In the genomic region with DNA sequence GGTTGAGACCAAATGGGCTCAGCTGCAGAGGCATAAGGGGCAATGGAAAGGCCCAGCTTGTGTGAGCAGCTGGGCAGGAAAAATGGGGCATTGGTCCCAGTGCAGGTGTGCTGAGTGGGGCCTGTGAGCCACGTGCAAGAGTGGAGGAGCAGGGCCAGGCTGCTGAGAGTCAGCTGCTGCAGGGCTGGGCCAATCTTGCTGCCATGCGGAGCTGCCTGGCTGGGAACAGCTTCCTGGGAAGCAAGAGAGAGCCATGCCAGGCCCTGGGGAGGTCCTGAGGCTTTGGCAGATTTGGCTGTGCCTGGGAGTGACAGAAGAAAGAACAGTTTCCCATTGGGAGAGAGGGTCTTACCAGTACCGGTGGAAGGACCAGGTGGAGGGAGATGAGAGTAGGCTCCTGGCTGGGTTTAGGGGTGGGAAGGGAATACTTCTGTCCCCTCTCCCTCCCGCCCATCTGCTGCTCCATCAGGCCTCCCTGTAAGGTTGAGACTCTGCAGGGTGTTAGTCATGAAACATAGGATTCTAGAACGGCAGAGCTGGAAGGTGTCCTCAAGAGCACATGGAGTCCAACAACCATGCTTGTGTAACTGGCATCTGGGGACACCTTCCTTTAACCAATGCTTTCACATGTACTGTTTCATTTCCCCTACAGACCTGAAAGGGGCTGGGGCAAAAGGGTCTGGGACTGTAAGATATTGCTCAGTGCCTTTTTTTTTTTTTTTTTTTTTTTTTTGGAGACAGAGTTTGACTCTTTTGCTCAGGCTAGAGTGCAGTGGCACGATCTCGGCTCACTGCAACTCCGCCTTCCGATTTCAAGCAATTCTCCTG, we compare ENCODE assay signal across 25 cellular contexts.
DNase-seq lines count a peak whose midpoint lies in the region; ATAC-seq and TF ChIP-seq lines count a peak whose summit lies in the region.
"Had no signal": no experiment of that assay in that cellular context is flagged by ENCODE, and none has a peak within 500 bp of the region (broad histone marks: within the 10 kb centered on the region; RNA-seq: fewer than 3 reads in every experiment).

No MANE protein-coding gene starts in this region.

- no peak overlapping the region for H3K4me3 ChIP-seq in HEK293 (ENCODE audit: low read depth, low read length)
- H3K4me3 ChIP-seq: gastrocnemius medialis, thyroid gland had no signal

- H3K27ac ChIP-seq in HEK293 (ENCODE audit: extremely low read depth, low read depth, low read length) = no peak overlapping the region
- H3K27ac ChIP-seq: gastrocnemius medialis, thyroid gland had no signal

- peak in 8 of 14 donors; percentile 10 to 72 (median 26) for DNase-seq in C1 segment of cervical spinal cord (lab: John Stamatoyannopoulos, UW)
- DNase-seq in NCI-H69 (lab: John Stamatoyannopoulos, UW) = peak; percentile 12
- DNase-seq in medulla oblongata (ENCODE audit: extremely low spot score) = peak; percentile 48
- DNase-seq in stimulated activated CD4-positive, alpha-beta T cell treated with anti-CD3 and anti-CD28 coated beads, Interleukin-15, amount 100 ng/mL, for 24 hours = no peak
- DNase-seq in NCI-H2107 treated with DMSO at 0.1 percent for 48 hours (lab: John Stamatoyannopoulos, UW; ENCODE audit: unreplicated experiment) = no peak
- DNase-seq: activated CD4-positive, alpha-beta memory T cell treated with anti-CD3 and anti-CD28 coated beads, Interleukin-2, amount 10 ng/mL, durations not matched to agents 7 days and 5 days; activated CD4-positive, CD25-positive, alpha-beta regulatory T cell treated with anti-CD3 and anti-CD28 coated beads, Interleukin-2, amount 50 U/mL, for 72 hours; activated naive CD8-positive, alpha-beta T cell treated with anti-CD3 and anti-CD28 coated beads for 36 hours; CD4-positive, alpha-beta memory T cell; central memory CD4-positive, alpha-beta T cell; gastrocnemius medialis; immature natural killer cell; left colon; NCI-H1092; NCI-H1930; NCI-H2227 treated with DMSO at 0.1 percent for 48 hours; NCI-H82; T-helper 2 cell; thyroid gland had no signal

- peaks cover 3% of the 10 kb centered on the region; the same call in 1 of the 2 replicates for H3K4me1 ChIP-seq in HEK293 (ENCODE audit: control insufficient read depth, insufficient read depth, low read length)

- CTCF ChIA-PET in HEK293 (lab: Yijun Ruan, JAX) = interaction anchor here (0.7 to 0.9 kb wide), 2 partner anchors 12 to 436 kb away, joined by 3 to 4 read pairs; no protein-coding TSS in a partner anchor

- H3K9me3 ChIP-seq in HEK293 (ENCODE audit: control insufficient read depth, insufficient read depth, low read depth, low read length) = no peaks in the 10 kb centered on the region
- H3K9me3 ChIP-seq: gastrocnemius medialis, thyroid gland had no signal

- ATAC-seq in GM21515 (IDR thresholded peaks at IDR 0.05; ENCODE audit: unreplicated experiment) (no peak), GM18858 (IDR thresholded peaks at IDR 0.05; ENCODE audit: unreplicated experiment) (no peak)
- ATAC-seq: activated T-helper 17 cell treated with anti-CD3 and anti-CD28 coated beads, Interleukin-2, amount 50 U/mL, for 72 hours; gastrocnemius medialis; HepG2; left colon; SK-N-SH treated with all-trans-retinoic acid at 6 μM for 48 hours had no signal

- H3K36me3 ChIP-seq in HEK293 (ENCODE audit: control insufficient read depth in 2 of 2, insufficient read depth in 1 of 2, low read length in 2 of 2) = no peaks in the 10 kb centered on the region
- H3K36me3 ChIP-seq: gastrocnemius medialis, thyroid gland had no signal

- POLR2A ChIA-PET in HEK293 (lab: Yijun Ruan, JAX) = interaction anchor here (0.7 kb wide), 1 partner anchor 330 kb away, joined by 12 read pairs; no protein-coding TSS in a partner anchor

- no peak for TF ChIP-seq CTCF in HEK293 (tag by site-specific recombination; IDR thresholded peaks at IDR 0.05)

TF ChIP-seq in HEK293, 187 proteins besides CTCF, POLR2A, EP300 and RAD21:
- TF ChIP-seq ZNF311 (tag by site-specific recombination; IDR thresholded peaks at IDR 0.05; ENCODE audit: borderline replicate concordance) (no peak), ZIC2 (tag by site-specific recombination; IDR thresholded peaks at IDR 0.05) (0 out of 2 replicates have a peak, but pooled peaks have one; percentile 36), ZNF155 (tag by site-specific recombination; IDR thresholded peaks at IDR 0.05) (no peak), BCL11A (tag by site-specific recombination; IDR thresholded peaks at IDR 0.05; ENCODE audit: low read depth) (no peak), ZNF175 (tag by site-specific recombination; IDR thresholded peaks at IDR 0.05) (no peak), ZNF629 (tag by site-specific recombination; IDR thresholded peaks at IDR 0.05) (no peak)
- TF ChIP-seq, protein P1, sequence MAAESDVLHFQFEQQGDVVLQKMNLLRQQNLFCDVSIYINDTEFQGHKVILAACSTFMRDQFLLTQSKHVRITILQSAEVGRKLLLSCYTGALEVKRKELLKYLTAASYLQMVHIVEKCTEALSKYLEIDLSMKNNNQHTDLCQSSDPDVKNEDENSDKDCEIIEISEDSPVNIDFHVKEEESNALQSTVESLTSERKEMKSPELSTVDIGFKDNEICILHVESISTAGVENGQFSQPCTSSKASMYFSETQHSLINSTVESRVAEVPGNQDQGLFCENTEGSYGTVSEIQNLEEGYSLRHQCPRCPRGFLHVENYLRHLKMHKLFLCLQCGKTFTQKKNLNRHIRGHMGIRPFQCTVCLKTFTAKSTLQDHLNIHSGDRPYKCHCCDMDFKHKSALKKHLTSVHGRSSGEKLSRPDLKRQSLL (tag by site-specific recombination; IDR thresholded peaks at IDR 0.05) = no peak
- TF ChIP-seq, protein P2, sequence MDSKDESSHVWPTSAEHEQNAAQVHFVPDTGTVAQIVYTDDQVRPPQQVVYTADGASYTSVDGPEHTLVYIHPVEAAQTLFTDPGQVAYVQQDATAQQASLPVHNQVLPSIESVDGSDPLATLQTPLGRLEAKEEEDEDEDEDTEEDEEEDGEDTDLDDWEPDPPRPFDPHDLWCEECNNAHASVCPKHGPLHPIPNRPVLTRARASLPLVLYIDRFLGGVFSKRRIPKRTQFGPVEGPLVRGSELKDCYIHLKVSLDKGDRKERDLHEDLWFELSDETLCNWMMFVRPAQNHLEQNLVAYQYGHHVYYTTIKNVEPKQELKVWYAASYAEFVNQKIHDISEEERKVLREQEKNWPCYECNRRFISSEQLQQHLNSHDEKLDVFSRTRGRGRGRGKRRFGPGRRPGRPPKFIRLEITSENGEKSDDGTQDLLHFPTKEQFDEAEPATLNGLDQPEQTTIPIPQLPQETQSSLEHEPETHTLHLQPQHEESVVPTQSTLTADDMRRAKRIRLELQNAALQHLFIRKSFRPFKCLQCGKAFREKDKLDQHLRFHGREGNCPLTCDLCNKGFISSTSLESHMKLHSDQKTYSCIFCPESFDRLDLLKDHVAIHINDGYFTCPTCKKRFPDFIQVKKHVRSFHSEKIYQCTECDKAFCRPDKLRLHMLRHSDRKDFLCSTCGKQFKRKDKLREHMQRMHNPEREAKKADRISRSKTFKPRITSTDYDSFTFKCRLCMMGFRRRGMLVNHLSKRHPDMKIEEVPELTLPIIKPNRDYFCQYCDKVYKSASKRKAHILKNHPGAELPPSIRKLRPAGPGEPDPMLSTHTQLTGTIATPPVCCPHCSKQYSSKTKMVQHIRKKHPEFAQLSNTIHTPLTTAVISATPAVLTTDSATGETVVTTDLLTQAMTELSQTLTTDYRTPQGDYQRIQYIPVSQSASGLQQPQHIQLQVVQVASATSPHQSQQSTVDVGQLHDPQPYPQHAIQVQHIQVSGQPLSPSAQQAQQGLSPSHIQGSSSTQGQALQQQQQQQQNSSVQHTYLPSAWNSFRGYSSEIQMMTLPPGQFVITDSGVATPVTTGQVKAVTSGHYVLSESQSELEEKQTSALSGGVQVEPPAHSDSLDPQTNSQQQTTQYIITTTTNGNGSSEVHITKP (tag by site-specific recombination; IDR thresholded peaks at IDR 0.05) = peak; percentile 81

Comparison
In these comparisons a context has a peak if more than half of its experiments do, and no peak if none do; other contexts are left out.
1. DNase-seq: peak in C1 segment of cervical spinal cord (8 of 14), NCI-H69 (single experiment) and medulla oblongata (single experiment); none in stimulated activated CD4-positive, alpha-beta T cell treated with anti-CD3 and anti-CD28 coated beads, Interleukin-15, amount 100 ng/mL, for 24 hours (single experiment) and NCI-H2107 treated with DMSO at 0.1 percent for 48 hours (single experiment).